Comparison of ENCODE assay signal across 1 cellular context in the genomic region with DNA sequence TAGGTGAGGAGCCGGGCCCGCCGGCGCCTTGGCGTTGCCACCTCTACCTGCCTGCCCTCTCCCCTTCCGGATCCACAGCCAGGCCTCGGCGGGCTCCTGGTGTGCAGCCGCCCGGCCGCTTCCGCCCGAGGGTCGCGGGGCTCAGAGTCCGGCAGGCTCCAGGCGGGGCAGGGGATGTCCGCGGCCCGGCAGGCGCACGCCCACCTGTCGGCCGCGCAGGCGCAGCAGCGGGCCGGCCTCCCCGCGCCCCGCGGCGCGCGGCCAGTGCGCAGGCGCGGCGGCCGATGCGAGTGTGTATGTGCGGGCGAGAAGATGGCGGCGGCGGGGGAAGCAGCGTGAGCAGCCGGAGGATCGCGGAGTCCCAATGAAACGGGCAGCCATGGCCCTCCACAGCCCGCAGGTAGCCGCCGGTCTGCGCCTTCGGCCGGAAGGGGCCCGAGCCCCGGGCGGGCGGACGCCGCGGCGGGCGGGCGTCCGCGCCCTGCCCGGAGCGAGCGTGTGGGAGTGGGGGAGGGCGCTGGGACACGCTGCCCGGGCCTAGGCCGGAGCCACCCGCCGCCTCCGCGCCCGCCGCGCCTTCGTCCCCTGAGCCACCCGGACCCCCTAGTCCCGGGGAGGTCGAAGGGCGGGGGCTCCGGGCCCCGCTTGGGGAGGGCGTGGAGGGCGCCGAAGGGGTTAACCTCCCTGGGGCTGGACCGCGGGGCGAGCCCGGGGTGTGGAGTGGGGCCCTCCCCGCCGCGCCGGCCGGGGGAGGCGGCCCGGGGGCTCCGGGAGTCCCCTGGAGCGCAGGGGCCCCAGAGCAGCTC.
TF ChIP-seq lines count a peak whose summit lies in the region.

Gene USP10, plus strand, starts transcription at position 289 of the 806 bp plus-strand sequence. Its CDS starts 91 bp downstream, at position 380.

TF ChIP-seq in HepG2, 621 proteins besides CTCF, POLR2A, EP300 and RAD21 (continued from another document and continues in another):
- TF ChIP-seq ZNF276 (CRISPR knock-in tag; IDR thresholded peaks at IDR 0.05; ENCODE audit: low read depth) (0 out of 2 replicates have a peak, but pooled peaks have one; percentile 58), ZMAT3 (CRISPR knock-in tag; conservative IDR thresholded peaks at IDR 0.05) (peak; percentile 81; the same call in 1 of the 2 replicates), BCL6 (CRISPR knock-in tag; IDR thresholded peaks at IDR 0.05) (0 out of 2 replicates have a peak, but pooled peaks have one; percentile 25), ZNF841 (CRISPR knock-in tag; IDR thresholded peaks at IDR 0.05; ENCODE audit: borderline replicate concordance) (no peak), ZNF232 (CRISPR knock-in tag; IDR thresholded peaks at IDR 0.05; ENCODE audit: borderline replicate concordance) (no peak), KAT2B (IDR thresholded peaks at IDR 0.05; ENCODE audit: borderline replicate concordance, low read depth, low read length) (no peak), TFAP4 (IDR thresholded peaks at IDR 0.05; ENCODE audit: borderline replicate concordance, low read depth) (peak; percentile 58; the same call in 1 of the 2 replicates), ZBTB3 (CRISPR knock-in tag; IDR thresholded peaks at IDR 0.05; ENCODE audit: borderline replicate concordance, low read depth) (no peak), ZNF138 (CRISPR knock-in tag; IDR thresholded peaks at IDR 0.05; ENCODE audit: low read depth) (peak; percentile 69), ZNF766 (CRISPR knock-in tag; IDR thresholded peaks at IDR 0.05; ENCODE audit: borderline replicate concordance) (peak; percentile 86; the same call in 1 of the 2 replicates), SIN3B (IDR thresholded peaks at IDR 0.05; ENCODE audit: low read length) (peak; percentile 4; the same call in 1 of the 2 replicates), REST (IDR thresholded peaks at IDR 0.05; ENCODE audit: borderline replicate concordance in 1 of 2, low read depth in 1 of 2, low read length in 2 of 2) (peak in 1 of 2 experiments; percentile 40; a peak in 1 of 4 replicates), ZNF800 (CRISPR knock-in tag; IDR thresholded peaks at IDR 0.05) (peak; percentile 94), ZBTB4 (CRISPR knock-in tag; IDR thresholded peaks at IDR 0.05; ENCODE audit: borderline replicate concordance) (no peak), HOXA3 (CRISPR knock-in tag; IDR thresholded peaks at IDR 0.05) (peak; percentile 89), ZFP62 (CRISPR knock-in tag; IDR thresholded peaks at IDR 0.05) (no peak), TBP (CRISPR knock-in tag; IDR thresholded peaks at IDR 0.05) (peak; percentile 80; the same call in 1 of the 2 replicates), FOXJ3 (CRISPR knock-in tag; IDR thresholded peaks at IDR 0.05; ENCODE audit: borderline replicate concordance) (no peak), KDM2A (CRISPR knock-in tag; IDR thresholded peaks at IDR 0.05; ENCODE audit: borderline replicate concordance, low read depth) (peak; percentile 82), TEAD3 (CRISPR knock-in tag; optimal IDR thresholded peaks at IDR 0.05; ENCODE audit: borderline replicate concordance) (no peak), NFYC (CRISPR knock-in tag; IDR thresholded peaks at IDR 0.05) (no peak), SNRNP70 (IDR thresholded peaks at IDR 0.05; ENCODE audit: low read depth, low read length) (no peak), ZNF121 (CRISPR knock-in tag; IDR thresholded peaks at IDR 0.05) (0 out of 2 replicates have a peak, but pooled peaks have one; percentile 5), HES4 (CRISPR knock-in tag; IDR thresholded peaks at IDR 0.05; ENCODE audit: borderline replicate concordance) (peak; percentile 43; the same call in 1 of the 2 replicates), PHB2 (IDR thresholded peaks at IDR 0.05; ENCODE audit: partially characterized antibody) (no peak), ATM (IDR thresholded peaks at IDR 0.05; ENCODE audit: borderline replicate concordance) (no peak), ZNF562 (CRISPR knock-in tag; IDR thresholded peaks at IDR 0.05; ENCODE audit: borderline replicate concordance) (no peak), TBX3 (IDR thresholded peaks at IDR 0.05; ENCODE audit: borderline replicate concordance) (no peak), NKX3-1 (CRISPR knock-in tag; IDR thresholded peaks at IDR 0.05) (peak; percentile 18; the same call in 1 of the 2 replicates), ZNF510 (CRISPR knock-in tag; IDR thresholded peaks at IDR 0.05; ENCODE audit: low read depth) (no peak), ZSCAN29 (CRISPR knock-in tag; conservative IDR thresholded peaks at IDR 0.05) (peak; percentile 60; the same call in 1 of the 2 replicates), ZNF34 (CRISPR knock-in tag; IDR thresholded peaks at IDR 0.05; ENCODE audit: borderline replicate concordance) (no peak)
- TF ChIP-seq, protein P1, sequence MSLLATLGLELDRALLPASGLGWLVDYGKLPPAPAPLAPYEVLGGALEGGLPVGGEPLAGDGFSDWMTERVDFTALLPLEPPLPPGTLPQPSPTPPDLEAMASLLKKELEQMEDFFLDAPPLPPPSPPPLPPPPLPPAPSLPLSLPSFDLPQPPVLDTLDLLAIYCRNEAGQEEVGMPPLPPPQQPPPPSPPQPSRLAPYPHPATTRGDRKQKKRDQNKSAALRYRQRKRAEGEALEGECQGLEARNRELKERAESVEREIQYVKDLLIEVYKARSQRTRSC (CRISPR knock-in tag; IDR thresholded peaks at IDR 0.05; ENCODE audit: low read depth), result no peak
- TF ChIP-seq, protein P2, sequence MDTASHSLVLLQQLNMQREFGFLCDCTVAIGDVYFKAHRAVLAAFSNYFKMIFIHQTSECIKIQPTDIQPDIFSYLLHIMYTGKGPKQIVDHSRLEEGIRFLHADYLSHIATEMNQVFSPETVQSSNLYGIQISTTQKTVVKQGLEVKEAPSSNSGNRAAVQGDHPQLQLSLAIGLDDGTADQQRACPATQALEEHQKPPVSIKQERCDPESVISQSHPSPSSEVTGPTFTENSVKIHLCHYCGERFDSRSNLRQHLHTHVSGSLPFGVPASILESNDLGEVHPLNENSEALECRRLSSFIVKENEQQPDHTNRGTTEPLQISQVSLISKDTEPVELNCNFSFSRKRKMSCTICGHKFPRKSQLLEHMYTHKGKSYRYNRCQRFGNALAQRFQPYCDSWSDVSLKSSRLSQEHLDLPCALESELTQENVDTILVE (CRISPR knock-in tag; IDR thresholded peaks at IDR 0.05), result no peak
- TF ChIP-seq, protein P3, sequence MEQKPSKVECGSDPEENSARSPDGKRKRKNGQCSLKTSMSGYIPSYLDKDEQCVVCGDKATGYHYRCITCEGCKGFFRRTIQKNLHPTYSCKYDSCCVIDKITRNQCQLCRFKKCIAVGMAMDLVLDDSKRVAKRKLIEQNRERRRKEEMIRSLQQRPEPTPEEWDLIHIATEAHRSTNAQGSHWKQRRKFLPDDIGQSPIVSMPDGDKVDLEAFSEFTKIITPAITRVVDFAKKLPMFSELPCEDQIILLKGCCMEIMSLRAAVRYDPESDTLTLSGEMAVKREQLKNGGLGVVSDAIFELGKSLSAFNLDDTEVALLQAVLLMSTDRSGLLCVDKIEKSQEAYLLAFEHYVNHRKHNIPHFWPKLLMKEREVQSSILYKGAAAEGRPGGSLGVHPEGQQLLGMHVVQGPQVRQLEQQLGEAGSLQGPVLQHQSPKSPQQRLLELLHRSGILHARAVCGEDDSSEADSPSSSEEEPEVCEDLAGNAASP (CRISPR knock-in tag; IDR thresholded peaks at IDR 0.05; ENCODE audit: borderline replicate concordance), result peak; percentile 60
- TF ChIP-seq, protein P4, sequence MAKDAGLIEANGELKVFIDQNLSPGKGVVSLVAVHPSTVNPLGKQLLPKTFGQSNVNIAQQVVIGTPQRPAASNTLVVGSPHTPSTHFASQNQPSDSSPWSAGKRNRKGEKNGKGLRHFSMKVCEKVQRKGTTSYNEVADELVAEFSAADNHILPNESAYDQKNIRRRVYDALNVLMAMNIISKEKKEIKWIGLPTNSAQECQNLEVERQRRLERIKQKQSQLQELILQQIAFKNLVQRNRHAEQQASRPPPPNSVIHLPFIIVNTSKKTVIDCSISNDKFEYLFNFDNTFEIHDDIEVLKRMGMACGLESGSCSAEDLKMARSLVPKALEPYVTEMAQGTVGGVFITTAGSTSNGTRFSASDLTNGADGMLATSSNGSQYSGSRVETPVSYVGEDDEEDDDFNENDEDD (CRISPR knock-in tag; IDR thresholded peaks at IDR 0.05; ENCODE audit: borderline replicate concordance), result peak; percentile 82; the same call in 1 of the 2 replicates
